ENCODE assay signal across 13 cellular contexts in the genomic region with DNA sequence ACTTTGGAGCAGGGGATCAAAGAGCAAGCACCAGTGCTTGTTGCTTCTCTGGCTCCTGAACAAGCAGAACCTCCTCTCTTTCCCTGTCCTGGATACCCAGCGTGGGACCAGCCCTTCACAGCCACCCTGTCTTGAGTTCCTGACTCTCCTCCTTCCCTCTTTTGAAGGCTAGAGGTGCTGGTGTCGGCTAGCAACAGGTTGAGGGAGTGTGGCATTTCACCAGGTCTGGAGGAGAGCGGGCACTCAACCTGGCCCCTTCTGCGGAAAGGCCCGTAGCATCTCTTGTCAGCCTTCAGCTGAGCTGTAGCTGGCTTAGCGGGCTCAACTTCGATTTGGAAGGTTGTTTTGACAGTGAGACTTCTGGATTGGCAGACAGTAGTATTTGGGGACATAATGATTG. TPM values are rescaled to one million over a fixed set of nuclear protein-coding genes. Genes with fewer than 3 reads are reported as not detected.
A peak's percentile ranks its signal among the peaks of the same experiment; 100 is the strongest.
DNase-seq lines count a peak whose midpoint lies in the region; ATAC-seq and TF ChIP-seq lines count a peak whose summit lies in the region.
"Had no signal": no experiment of that assay in that cellular context is flagged by ENCODE, and none has a peak within 500 bp of the region (broad histone marks: within the 10 kb centered on the region; RNA-seq: fewer than 3 reads in every experiment).

No MANE protein-coding gene starts in this region.

- peaks cover 64% of the 10 kb centered on the region for H3K4me1 Mint-ChIP-seq in activated T-cell treated with anti-CD3 and anti-CD28 coated beads, Interleukin-2, amount 50 U/mL, for 72 hours (ENCODE audit: low read depth)
- H3K4me1 Mint-ChIP-seq in activated T-cell treated with anti-CD3 and anti-CD28 coated beads, Interleukin-2, amount 50 U/mL, for 4 hours (ENCODE audit: low read depth) = peaks cover 74% of the 10 kb centered on the region
- H3K4me1 Mint-ChIP-seq in activated naive CD8-positive, alpha-beta T cell treated with anti-CD3 and anti-CD28 coated beads, Interleukin-2, amount 50 U/mL, for 24 hours = peaks cover 63% of the 10 kb centered on the region

- H3K4me3 ChIP-seq in stomach (peak overlapping the region in 1 of 4 donors; percentile 11), mucosa of descending colon (no peak overlapping the region), WERI-Rb-1 (ENCODE audit: low read depth, low read length) (no peak overlapping the region)
- H3K4me3 ChIP-seq: psoas muscle, SK-N-MC had no signal

- H3K4me1 ChIP-seq in stomach (peaks cover 42 to 71% (median 61%) of the 10 kb centered on the region in 4 donors), mucosa of descending colon (ENCODE audit: low read depth) (peaks cover 54% of the 10 kb centered on the region)

- no peaks in the 10 kb centered on the region for H3K9me3 Mint-ChIP-seq in activated T-cell treated with anti-CD3 and anti-CD28 coated beads, Interleukin-2, amount 50 U/mL, for 72 hours
- H3K9me3 Mint-ChIP-seq in activated T-cell treated with anti-CD3 and anti-CD28 coated beads, Interleukin-2, amount 50 U/mL, for 4 hours = no peaks in the 10 kb centered on the region
- H3K9me3 Mint-ChIP-seq in activated naive CD8-positive, alpha-beta T cell treated with anti-CD3 and anti-CD28 coated beads, Interleukin-2, amount 50 U/mL, for 24 hours = no peaks in the 10 kb centered on the region

- peak overlapping the region in 3 of 5 donors; percentile 86 to 93 (median 91) for H3K27ac ChIP-seq in stomach
- H3K27ac ChIP-seq in WERI-Rb-1 = no peak overlapping the region
- H3K27ac ChIP-seq: psoas muscle, SK-N-MC had no signal

- H3K36me3 Mint-ChIP-seq in activated T-cell treated with anti-CD3 and anti-CD28 coated beads, Interleukin-2, amount 50 U/mL, for 72 hours (ENCODE audit: insufficient read depth in 2 of 2) = peaks cover 4 to 7% of the 10 kb centered on the region in 2 donors
- peaks cover 5% of the 10 kb centered on the region for H3K36me3 Mint-ChIP-seq in activated T-cell treated with anti-CD3 and anti-CD28 coated beads, Interleukin-2, amount 50 U/mL, for 4 hours (ENCODE audit: insufficient read depth)
- peaks cover 10% of the 10 kb centered on the region for H3K36me3 Mint-ChIP-seq in activated naive CD8-positive, alpha-beta T cell treated with anti-CD3 and anti-CD28 coated beads, Interleukin-2, amount 50 U/mL, for 24 hours (ENCODE audit: low read depth)

- TF ChIP-seq CTCF in stomach (IDR thresholded peaks at IDR 0.05) (no peak), mucosa of descending colon (IDR thresholded peaks at IDR 0.05) (no peak), WERI-Rb-1 (IDR thresholded peaks at IDR 0.05; ENCODE audit: low read depth, low read length) (no peak)

- H3K27me3 ChIP-seq in stomach (no peaks in the 10 kb centered on the region), WERI-Rb-1 (ENCODE audit: insufficient read depth, low read depth, severe bottlenecking) (no peaks in the 10 kb centered on the region)

- H3K36me3 ChIP-seq in stomach = peaks cover 7 to 14% (median 10%) of the 10 kb centered on the region in 4 donors
- H3K36me3 ChIP-seq in mucosa of descending colon (ENCODE audit: low read depth) = no peaks in the 10 kb centered on the region
- H3K36me3 ChIP-seq in WERI-Rb-1 = peaks cover 11% of the 10 kb centered on the region

- H3K27me3 Mint-ChIP-seq in activated T-cell treated with anti-CD3 and anti-CD28 coated beads, Interleukin-2, amount 50 U/mL, for 72 hours (ENCODE audit: low read depth) = no peaks in the 10 kb centered on the region
- no peaks in the 10 kb centered on the region for H3K27me3 Mint-ChIP-seq in activated T-cell treated with anti-CD3 and anti-CD28 coated beads, Interleukin-2, amount 50 U/mL, for 4 hours (ENCODE audit: low read depth)
- no peaks in the 10 kb centered on the region for H3K27me3 Mint-ChIP-seq in activated naive CD8-positive, alpha-beta T cell treated with anti-CD3 and anti-CD28 coated beads, Interleukin-2, amount 50 U/mL, for 24 hours

- no peak for ATAC-seq in activated T-cell treated with anti-CD3 and anti-CD28 coated beads, Interleukin-2, amount 50 U/mL, for 72 hours (replicated peaks in 1 of 2)
- ATAC-seq in activated T-cell treated with anti-CD3 and anti-CD28 coated beads, Interleukin-2, amount 50 U/mL, for 4 hours = no peak
- ATAC-seq in activated naive CD8-positive, alpha-beta T cell treated with anti-CD3 and anti-CD28 coated beads, Interleukin-2, amount 50 U/mL, for 24 hours = no peak
- ATAC-seq in left lobe of liver = peak; percentile 24
- no peak for ATAC-seq in mucosa of descending colon
- ATAC-seq: psoas muscle had no signal

- no peak for TF ChIP-seq EP300 in stomach (IDR thresholded peaks at IDR 0.05)

- H3K9me3 ChIP-seq in stomach (no peaks in the 10 kb centered on the region), mucosa of descending colon (no peaks in the 10 kb centered on the region), WERI-Rb-1 (ENCODE audit: severe bottlenecking) (no peaks in the 10 kb centered on the region)
- H3K9me3 ChIP-seq: psoas muscle had no signal

- no peak for DNase-seq in activated T-cell treated with anti-CD3 and anti-CD28 coated beads, Interleukin-2, amount 50 U/mL, for 72 hours
- no peak for DNase-seq in activated T-cell treated with anti-CD3 and anti-CD28 coated beads, Interleukin-2, amount 50 U/mL, for 4 hours
- DNase-seq in activated naive CD8-positive, alpha-beta T cell treated with anti-CD3 and anti-CD28 coated beads, Interleukin-2, amount 50 U/mL, for 24 hours = no peak
- DNase-seq in left lobe of liver (ENCODE audit: low spot score) = no peak
- no peak for DNase-seq in stomach
- no peak for DNase-seq in mucosa of descending colon
- DNase-seq in NCI-H446 (lab: John Stamatoyannopoulos, UW) = no peak
- no peak for DNase-seq in WERI-Rb-1
- DNase-seq: central memory CD4-positive, alpha-beta T cell; NCI-H146; psoas muscle had no signal

- intact Hi-C loops in stomach (cut with DNase I; ENCODE audit: low total_unique reads) = no loop called here
- intact Hi-C loops in mucosa of descending colon (cut with DNase I, micrococcal nuclease) = no loop called here

- H3K27ac Mint-ChIP-seq in activated T-cell treated with anti-CD3 and anti-CD28 coated beads, Interleukin-2, amount 50 U/mL, for 72 hours = peak overlapping the region; percentile 27
- H3K27ac Mint-ChIP-seq in activated naive CD8-positive, alpha-beta T cell treated with anti-CD3 and anti-CD28 coated beads, Interleukin-2, amount 50 U/mL, for 24 hours = peak overlapping the region; percentile 52

- peak overlapping the region in 1 of 2 donors; percentile 33 for H3K4me3 Mint-ChIP-seq in activated T-cell treated with anti-CD3 and anti-CD28 coated beads, Interleukin-2, amount 50 U/mL, for 72 hours
- H3K4me3 Mint-ChIP-seq in activated T-cell treated with anti-CD3 and anti-CD28 coated beads, Interleukin-2, amount 50 U/mL, for 4 hours = no peak overlapping the region
- H3K4me3 Mint-ChIP-seq in activated naive CD8-positive, alpha-beta T cell treated with anti-CD3 and anti-CD28 coated beads, Interleukin-2, amount 50 U/mL, for 24 hours = no peak overlapping the region

- WGBS in stomach, 5 donors = 62 to 76% (median 72%) methylated on average over 7 of the region's 7 CpGs

- no peak for TF ChIP-seq POLR2A in stomach (IDR thresholded peaks at IDR 0.05)

RNA-seq across cellular contexts. Expression of a gene that starts 26.6 kb away (rescaled TPM):
- total RNA-seq in activated T-cell treated with anti-CD3 and anti-CD28 coated beads, Interleukin-2, amount 50 U/mL, for 72 hours = under 1 TPM; 0.39 to 0.96 TPM
- under 1 TPM in 2 of 3 donors, not detected in 1; 0.13 to 0.27 TPM for total RNA-seq in activated T-cell treated with anti-CD3 and anti-CD28 coated beads, Interleukin-2, amount 50 U/mL, for 4 hours
- 0.23 TPM for total RNA-seq in left lobe of liver
- 1 to 10 TPM in 1 of 5 donors, under 1 TPM in 1, not detected in 3; 0.58 to 1.1 TPM for total RNA-seq in stomach
- polyA plus RNA-seq in stomach = 1 to 10 TPM in 1 of 3 donors, under 1 TPM in 2; 0.35 to 1.6 (median 0.92) TPM
- total RNA-seq in mucosa of descending colon = 1 to 10 TPM; 1.2 to 3.7 (median 1.6) TPM
- total RNA-seq: mononuclear cell had no signal

RNA-seq across cellular contexts. Expression of a gene that starts 48.4 kb away (rescaled TPM):
- total RNA-seq in activated T-cell treated with anti-CD3 and anti-CD28 coated beads, Interleukin-2, amount 50 U/mL, for 72 hours = 10 to 100 TPM; 15.1 to 15.2 TPM
- total RNA-seq in activated T-cell treated with anti-CD3 and anti-CD28 coated beads, Interleukin-2, amount 50 U/mL, for 4 hours = 10 to 100 TPM; 12.1 to 16.9 (median 14.1) TPM
- total RNA-seq in left lobe of liver = 4.2 TPM
- total RNA-seq in stomach = 10 to 100 TPM in 3 of 5 donors, 1 to 10 TPM in 2; 4.3 to 71.4 (median 14.9) TPM
- 1 to 10 TPM; 4.9 to 8.0 (median 5.8) TPM for polyA plus RNA-seq in stomach
- total RNA-seq in mucosa of descending colon = 10 to 100 TPM; 18.7 to 43.6 (median 23.4) TPM

RNA-seq across cellular contexts. Expression of a gene that starts 51.5 kb away (rescaled TPM):
- total RNA-seq in activated T-cell treated with anti-CD3 and anti-CD28 coated beads, Interleukin-2, amount 50 U/mL, for 72 hours = 10 to 100 TPM; 29.0 to 30.0 TPM
- 10 to 100 TPM; 32.6 to 33.6 (median 33.4) TPM for total RNA-seq in activated T-cell treated with anti-CD3 and anti-CD28 coated beads, Interleukin-2, amount 50 U/mL, for 4 hours
- total RNA-seq in left lobe of liver (13.0 TPM), stomach (100 to 1,000 TPM in 1 of 5 donors, 10 to 100 TPM in 4; 13.8 to 128 (median 34.8) TPM), mucosa of descending colon (100 to 1,000 TPM in 1 of 3 donors, 10 to 100 TPM in 2; 71.9 to 111 (median 94.5) TPM)
- polyA plus RNA-seq in stomach = 10 to 100 TPM in 2 of 3 donors, 1 to 10 TPM in 1; 8.8 to 18.2 (median 13.9) TPM
